13 cellular contexts compared by ENCODE assay signal in the genomic region with DNA sequence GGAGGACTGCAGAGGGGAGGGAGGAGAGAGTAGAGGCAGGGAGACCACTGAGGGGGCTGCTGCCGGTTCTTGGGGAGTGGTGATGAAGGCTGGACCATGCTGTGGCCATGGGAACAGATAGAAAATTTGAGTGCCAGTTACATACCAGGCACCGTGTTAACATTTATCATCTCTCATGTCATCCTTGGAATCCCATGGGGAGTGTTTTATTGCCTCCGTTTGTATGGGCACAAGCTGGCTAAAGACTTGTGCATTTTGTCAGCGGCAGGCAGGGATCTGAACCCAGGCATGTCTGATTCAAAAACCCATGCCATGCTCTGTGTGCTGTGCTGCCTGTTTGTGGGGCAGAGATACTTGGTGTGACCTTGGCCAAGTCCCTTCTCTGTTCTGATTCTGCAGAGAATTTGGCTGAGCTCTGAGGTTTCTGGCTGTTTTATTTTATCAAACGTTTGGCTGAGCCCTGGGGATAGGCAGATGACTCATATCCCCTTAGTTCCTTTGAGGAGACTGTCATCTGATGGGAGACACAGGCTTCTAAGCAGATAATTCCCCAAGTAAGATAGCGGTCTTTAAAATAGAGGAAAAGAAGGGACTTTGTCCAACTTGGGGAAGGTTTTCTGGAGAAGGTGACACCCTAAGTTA. TPM values are rescaled to one million over a fixed set of nuclear protein-coding genes. Genes with fewer than 3 reads are reported as not detected.
DNase-seq lines count a peak whose midpoint lies in the region; ATAC-seq, FAIRE-seq and TF ChIP-seq lines count a peak whose summit lies in the region.
"Had no signal": no experiment of that assay in that cellular context is flagged by ENCODE, and none has a peak within 500 bp of the region (broad histone marks: within the 10 kb centered on the region; RNA-seq: fewer than 3 reads in every experiment).

No MANE protein-coding gene starts in this region.

- no peak for TF ChIP-seq POLR2A in NB4 (IDR thresholded peaks at IDR 0.05; ENCODE audit: extremely low read depth, insufficient read length)

- intact Hi-C loops in activated CD4-positive, alpha-beta T cell treated with anti-CD3 and anti-CD28 coated beads, Interleukin-2, amount 10 ng/mL, durations not matched to agents 24 days and 14 days (cut with micrococcal nuclease), result no loop called here

- H3K4me3 Mint-ChIP-seq in mesothelial cell of epicardium, result no peak overlapping the region
- no peak overlapping the region for H3K4me3 Mint-ChIP-seq in activated CD4-positive, alpha-beta T cell treated with anti-CD3 and anti-CD28 coated beads, Interleukin-2, amount 10 ng/mL, durations not matched to agents 24 days and 14 days
- H3K4me3 Mint-ChIP-seq: H9 had no signal

- H3K9me3 Mint-ChIP-seq in mesothelial cell of epicardium, result no peaks in the 10 kb centered on the region
- no peaks in the 10 kb centered on the region for H3K9me3 Mint-ChIP-seq in activated CD4-positive, alpha-beta T cell treated with anti-CD3 and anti-CD28 coated beads, Interleukin-2, amount 10 ng/mL, durations not matched to agents 24 days and 14 days
- H3K9me3 Mint-ChIP-seq: H9 had no signal

- peaks cover 2% of the 10 kb centered on the region for H3K36me3 Mint-ChIP-seq in mesothelial cell of epicardium
- no peaks in the 10 kb centered on the region for H3K36me3 Mint-ChIP-seq in activated CD4-positive, alpha-beta T cell treated with anti-CD3 and anti-CD28 coated beads, Interleukin-2, amount 10 ng/mL, durations not matched to agents 24 days and 14 days (ENCODE audit: low read depth)

- DNase-seq in AG08396 (ENCODE audit: low spot score) (peak; percentile 69), NB4 (ENCODE audit: low read depth) (peak; percentile 70), bronchial epithelial cell (ENCODE audit: low read depth) (peak; percentile 43), mesothelial cell of epicardium (ENCODE audit: low spot score in 2 of 2, unreplicated experiment in 2 of 2) (no peak), cerebellar nuclear complex (lab: John Stamatoyannopoulos, UW) (no peak)
- no peak for DNase-seq in activated CD4-positive, alpha-beta T cell treated with anti-CD3 and anti-CD28 coated beads, Interleukin-2, amount 10 ng/mL, durations not matched to agents 24 days and 14 days
- DNase-seq: H9; NCI-H187; stimulated activated CD4-positive, alpha-beta T cell treated with anti-CD3 and anti-CD28 coated beads, Interleukin-4, amount 100 ng/mL, for 1 hour had no signal

- no peaks in the 10 kb centered on the region for H3K27me3 Mint-ChIP-seq in mesothelial cell of epicardium (ENCODE audit: low read depth)
- H3K27me3 Mint-ChIP-seq in activated CD4-positive, alpha-beta T cell treated with anti-CD3 and anti-CD28 coated beads, Interleukin-2, amount 10 ng/mL, durations not matched to agents 24 days and 14 days, result no peaks in the 10 kb centered on the region

- peaks cover 44% of the 10 kb centered on the region for H3K4me1 Mint-ChIP-seq in mesothelial cell of epicardium
- H3K4me1 Mint-ChIP-seq in activated CD4-positive, alpha-beta T cell treated with anti-CD3 and anti-CD28 coated beads, Interleukin-2, amount 10 ng/mL, durations not matched to agents 24 days and 14 days, result no peaks in the 10 kb centered on the region

- H3K36me3 ChIP-seq in bronchial epithelial cell (ENCODE audit: control insufficient read depth, insufficient read depth, low read length), result peaks cover 4% of the 10 kb centered on the region

- H3K4me3 ChIP-seq in NB4 (ENCODE audit: low read depth, low read length) (no peak overlapping the region), bronchial epithelial cell (ENCODE audit: low read depth, low read length) (no peak overlapping the region)
- H3K4me3 ChIP-seq: SJCRH30 had no signal

- peak overlapping the region; percentile 79 for H3K27ac Mint-ChIP-seq in mesothelial cell of epicardium
- no peak overlapping the region for H3K27ac Mint-ChIP-seq in activated CD4-positive, alpha-beta T cell treated with anti-CD3 and anti-CD28 coated beads, Interleukin-2, amount 10 ng/mL, durations not matched to agents 24 days and 14 days

- ATAC-seq in GM19324 (IDR thresholded peaks at IDR 0.05; ENCODE audit: low FRiP score, unreplicated experiment) (no peak), GM18858 (IDR thresholded peaks at IDR 0.05; ENCODE audit: unreplicated experiment) (no peak)

- H3K27me3 ChIP-seq in bronchial epithelial cell (ENCODE audit: control insufficient read depth, insufficient read depth, low read length), result no peaks in the 10 kb centered on the region
- H3K27me3 ChIP-seq: SJCRH30 had no signal

- no peak for TF ChIP-seq CTCF in NB4 (IDR thresholded peaks at IDR 0.05; ENCODE audit: low read depth, low read length)
- TF ChIP-seq CTCF in bronchial epithelial cell (IDR thresholded peaks at IDR 0.05; ENCODE audit: insufficient read depth, low read length, severe bottlenecking), result no peak
- no peak for TF ChIP-seq CTCF in mesothelial cell of epicardium (IDR thresholded peaks at IDR 0.05; ENCODE audit: unreplicated experiment)

- FAIRE-seq in bronchial epithelial cell (lab: Jason Lieb, UNC), result no peak
- FAIRE-seq: GM12892 had no signal

RNA-seq across cellular contexts. Expression of gene COL27A1, which starts 22.2 kb away (rescaled TPM):
- total RNA-seq in bronchial epithelial cell, result 1.3 and 2.2 TPM in 2 replicates
- 126 to 138 TPM (median 129 TPM) in 3 replicates for total RNA-seq in mesothelial cell of epicardium
- total RNA-seq in activated CD4-positive, alpha-beta T cell treated with anti-CD3 and anti-CD28 coated beads, Interleukin-2, amount 10 ng/mL, durations not matched to agents 24 days and 14 days, result 8.5 and 9.7 TPM in 2 replicates

Comparison
In these comparisons a context has a peak if more than half of its experiments do, and no peak if none do; other contexts are left out.
1. DNase-seq: peak in AG08396 (single experiment), NB4 (single experiment) and bronchial epithelial cell (single experiment); none in mesothelial cell of epicardium (0 of 2), activated CD4-positive, alpha-beta T cell treated with anti-CD3 and anti-CD28 coated beads, Interleukin-2, amount 10 ng/mL, durations not matched to agents 24 days and 14 days (single experiment) and cerebellar nuclear complex (0 of 2).
2. RNA of gene COL27A1, which starts 22.2 kb away (total RNA-seq): 126 to 138 TPM in mesothelial cell of epicardium; 8.5 to 9.7 TPM in activated CD4-positive, alpha-beta T cell treated with anti-CD3 and anti-CD28 coated beads, Interleukin-2, amount 10 ng/mL, durations not matched to agents 24 days and 14 days and 1.3 to 2.2 TPM in bronchial epithelial cell; every median in the first group is over 10 times any median in the second.